19 cellular contexts compared by ENCODE assay signal in the genomic region with DNA sequence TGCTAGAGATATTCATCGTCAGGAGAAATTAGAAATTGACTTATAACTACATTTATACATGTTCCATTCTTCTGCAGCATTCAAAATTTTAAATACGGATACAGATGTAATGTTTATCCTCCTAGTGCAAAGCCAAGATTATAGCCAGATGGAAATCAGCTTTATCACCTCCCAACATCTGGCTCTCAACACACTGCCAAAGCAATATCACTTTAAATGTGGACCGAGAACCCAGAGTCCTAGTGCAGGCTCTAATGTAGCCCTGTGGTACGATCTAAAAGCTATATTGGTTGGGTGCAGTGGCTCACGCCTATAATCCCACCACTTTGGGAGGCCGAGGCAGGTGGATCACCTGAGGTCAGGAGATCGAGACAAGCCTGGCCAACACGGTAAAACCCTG. TPM values are rescaled to one million over a fixed set of nuclear protein-coding genes. Genes with fewer than 3 reads are reported as not detected.
A peak's percentile ranks its signal among the peaks of the same experiment; 100 is the strongest.
DNase-seq lines count a peak whose midpoint lies in the region; ATAC-seq, FAIRE-seq and TF ChIP-seq lines count a peak whose summit lies in the region.
"Had no signal": no experiment of that assay in that cellular context is flagged by ENCODE, and none has a peak within 500 bp of the region (broad histone marks: within the 10 kb centered on the region; RNA-seq: fewer than 3 reads in every experiment).

No MANE protein-coding gene starts in this region.

- dilution Hi-C loops in keratinocyte (cut with MboI; ENCODE audit: extremely low pct_ligation_motif_present, low sequenced_read_pairs), result no loop called here

- intact Hi-C loops in right cardiac atrium (cut with DNase I), result no loop called here

- H3K4me3 ChIP-seq in keratinocyte (ENCODE audit: control insufficient read depth in 2 of 3, extremely low read depth in 1 of 3, insufficient read depth in 2 of 3, low read depth in 1 of 3, low read length in 3 of 3) (no peak overlapping the region), right cardiac atrium (ENCODE audit: low read length) (no peak overlapping the region)
- H3K4me3 ChIP-seq: adrenal gland, cardiac muscle cell, mucosa of descending colon, neural progenitor cell, SJSA1 had no signal

- no peak overlapping the region for H3K9ac ChIP-seq in keratinocyte (ENCODE audit: control insufficient read depth, extremely low read depth, insufficient read depth, low read length)

- H3K27me3 ChIP-seq in keratinocyte (ENCODE audit: control insufficient read depth, extremely low read depth, insufficient read depth, low read length) (no peaks in the 10 kb centered on the region), right cardiac atrium (ENCODE audit: control insufficient read depth, insufficient read depth) (no peaks in the 10 kb centered on the region)
- H3K27me3 ChIP-seq: adrenal gland, cardiac muscle cell, gastroesophageal sphincter, neural progenitor cell, SJSA1 had no signal

- no peak for TF ChIP-seq CTCF in keratinocyte (optimal IDR thresholded peaks at IDR 0.05 in 1 of 3, IDR thresholded peaks at IDR 0.05 in 1 of 3, conservative IDR thresholded peaks at IDR 0.05 in 1 of 3; ENCODE audit: extremely low read depth in 1 of 3, insufficient read depth in 2 of 3, low read length in 3 of 3)

- H2AFZ ChIP-seq in keratinocyte (ENCODE audit: control insufficient read depth, low read length), result no peak overlapping the region
- H2AFZ ChIP-seq: neural progenitor cell had no signal

- H3K4me3 Mint-ChIP-seq in stimulated activated naive CD8-positive, alpha-beta T cell treated with anti-CD3 and anti-CD28 coated beads, Interleukin-15, Interleukin-2, amounts not matched to agents 100 ng/mL and 50 ng/mL, for 24 hours, result peak overlapping the region; percentile 9
- peak overlapping the region; percentile 31 for H3K4me3 Mint-ChIP-seq in activated T-helper 17 cell treated with anti-CD3 and anti-CD28 coated beads, Interleukin-2, amount 50 U/mL, for 72 hours
- H3K4me3 Mint-ChIP-seq: neural progenitor cell had no signal

- H4K20me1 ChIP-seq in keratinocyte (ENCODE audit: control insufficient read depth, extremely low read depth, insufficient read depth, low read length), result no peaks in the 10 kb centered on the region

- H3K9me3 Mint-ChIP-seq in stimulated activated naive CD8-positive, alpha-beta T cell treated with anti-CD3 and anti-CD28 coated beads, Interleukin-15, Interleukin-2, amounts not matched to agents 100 ng/mL and 50 ng/mL, for 24 hours, result no peaks in the 10 kb centered on the region
- H3K9me3 Mint-ChIP-seq in activated T-helper 17 cell treated with anti-CD3 and anti-CD28 coated beads, Interleukin-2, amount 50 U/mL, for 72 hours, result no peaks in the 10 kb centered on the region

- H3K36me3 ChIP-seq in keratinocyte (ENCODE audit: control insufficient read depth in 2 of 2, extremely low read depth in 1 of 2, insufficient read depth in 2 of 2, low read length in 2 of 2), result peaks cover 3 to 12% of the 10 kb centered on the region in 2 experiments
- H3K36me3 ChIP-seq: neural progenitor cell had no signal

- H3K4me2 ChIP-seq in keratinocyte (ENCODE audit: control insufficient read depth, extremely low read depth, insufficient read depth, low read depth, low read length), result peak overlapping the region; percentile 45
- H3K4me2 ChIP-seq: neural progenitor cell had no signal

- no peaks in the 10 kb centered on the region for H3K9me3 ChIP-seq in keratinocyte (ENCODE audit: control insufficient read depth, low read depth, low read length)
- H3K9me3 ChIP-seq in right cardiac atrium (ENCODE audit: control insufficient read depth, low read length), result no peaks in the 10 kb centered on the region
- H3K9me3 ChIP-seq: adrenal gland, gastroesophageal sphincter, mucosa of descending colon, SJSA1 had no signal

- no peaks in the 10 kb centered on the region for H3K9me1 ChIP-seq in keratinocyte (ENCODE audit: control insufficient read depth, extremely low read depth, insufficient read depth, low read length)

- ATAC-seq in stimulated activated naive CD8-positive, alpha-beta T cell treated with anti-CD3 and anti-CD28 coated beads, Interleukin-15, Interleukin-2, amounts not matched to agents 100 U/mL and 50 U/mL, for 24 hours, result no peak
- no peak for ATAC-seq in activated T-helper 17 cell treated with anti-CD3 and anti-CD28 coated beads, Interleukin-2, amount 50 U/mL, for 72 hours (replicated peaks)
- no peak for ATAC-seq in right cardiac atrium
- ATAC-seq: gastroesophageal sphincter, left lobe of liver, mucosa of descending colon had no signal

- H3K79me2 ChIP-seq in keratinocyte (ENCODE audit: control insufficient read depth, insufficient read depth, low read length), result peaks cover 3% of the 10 kb centered on the region

- no peak for DNase-seq in stimulated activated naive CD8-positive, alpha-beta T cell treated with anti-CD3 and anti-CD28 coated beads, Interleukin-15, Interleukin-2, amounts not matched to agents 100 U/mL and 50 U/mL, for 24 hours
- DNase-seq in keratinocyte (ENCODE audit: low read depth, low spot score), result no peak
- DNase-seq in right cardiac atrium, result no peak
- no peak for DNase-seq in DMS79 (lab: John Stamatoyannopoulos, UW)
- DNase-seq in SHP77 (lab: John Stamatoyannopoulos, UW), result no peak
- DNase-seq: activated CD4-positive, CD25-positive, alpha-beta regulatory T cell; adrenal gland; COR-L47; GOT3; mucosa of descending colon; OCI-M1; stimulated activated CD4-positive, alpha-beta T cell treated with anti-CD3 and anti-CD28 coated beads, Interleukin-4, amount 100 ng/mL, for 24 hours had no signal

- peak overlapping the region; percentile 34 for H3K27ac ChIP-seq in keratinocyte (ENCODE audit: control insufficient read depth, insufficient read depth, low read length)
- no peak overlapping the region for H3K27ac ChIP-seq in right cardiac atrium (ENCODE audit: low read length)
- H3K27ac ChIP-seq: cardiac muscle cell, neural progenitor cell, SJSA1 had no signal

- H3K4me1 Mint-ChIP-seq in stimulated activated naive CD8-positive, alpha-beta T cell treated with anti-CD3 and anti-CD28 coated beads, Interleukin-15, Interleukin-2, amounts not matched to agents 100 ng/mL and 50 ng/mL, for 24 hours (ENCODE audit: low read depth), result peaks cover 50% of the 10 kb centered on the region
- peaks cover 42% of the 10 kb centered on the region for H3K4me1 Mint-ChIP-seq in activated T-helper 17 cell treated with anti-CD3 and anti-CD28 coated beads, Interleukin-2, amount 50 U/mL, for 72 hours

- no peaks in the 10 kb centered on the region for H3K27me3 Mint-ChIP-seq in stimulated activated naive CD8-positive, alpha-beta T cell treated with anti-CD3 and anti-CD28 coated beads, Interleukin-15, Interleukin-2, amounts not matched to agents 100 ng/mL and 50 ng/mL, for 24 hours
- H3K27me3 Mint-ChIP-seq in activated T-helper 17 cell treated with anti-CD3 and anti-CD28 coated beads, Interleukin-2, amount 50 U/mL, for 72 hours, result no peaks in the 10 kb centered on the region

- H3K36me3 Mint-ChIP-seq in stimulated activated naive CD8-positive, alpha-beta T cell treated with anti-CD3 and anti-CD28 coated beads, Interleukin-15, Interleukin-2, amounts not matched to agents 100 ng/mL and 50 ng/mL, for 24 hours (ENCODE audit: low read depth), result peaks cover 70% of the 10 kb centered on the region
- H3K36me3 Mint-ChIP-seq in activated T-helper 17 cell treated with anti-CD3 and anti-CD28 coated beads, Interleukin-2, amount 50 U/mL, for 72 hours (ENCODE audit: low read depth), result peaks cover 84% of the 10 kb centered on the region

- 80% methylated on average over 8 of the region's 8 CpGs for WGBS in right cardiac atrium

- H3K4me1 ChIP-seq in keratinocyte (ENCODE audit: control insufficient read depth, extremely low read depth, insufficient read depth, low read length) (peaks cover 22% of the 10 kb centered on the region), right cardiac atrium (ENCODE audit: control insufficient read depth, insufficient read depth, low read length) (no peaks in the 10 kb centered on the region)
- H3K4me1 ChIP-seq: neural progenitor cell had no signal

- H3K27ac Mint-ChIP-seq in stimulated activated naive CD8-positive, alpha-beta T cell treated with anti-CD3 and anti-CD28 coated beads, Interleukin-15, Interleukin-2, amounts not matched to agents 100 ng/mL and 50 ng/mL, for 24 hours, result no peak overlapping the region
- H3K27ac Mint-ChIP-seq in activated T-helper 17 cell treated with anti-CD3 and anti-CD28 coated beads, Interleukin-2, amount 50 U/mL, for 72 hours, result no peak overlapping the region
- H3K27ac Mint-ChIP-seq: neural progenitor cell had no signal

- FAIRE-seq in keratinocyte (lab: Jason Lieb, UNC), result no peak

RNA-seq across cellular contexts. Expression of gene MLH3, which starts 6.5 kb away (rescaled TPM):
- 10 to 100 TPM; 31.4 to 46.7 TPM for total RNA-seq in activated T-helper 17 cell treated with anti-CD3 and anti-CD28 coated beads, Interleukin-2, amount 50 U/mL, for 72 hours
- polyA plus RNA-seq in keratinocyte (8.8 to 13.8 TPM (median 13.0 TPM) in 3 replicates), right cardiac atrium (12.5 TPM)
- polyA plus RNA-seq in keratinocyte (2011; ENCODE audit: low read depth), result 6.0 TPM
- polyA plus RNA-seq in keratinocyte (2011; cell fraction: cytosol; rRNA removed), result 4.3 and 10.2 TPM in 2 replicates
- polyA plus RNA-seq in keratinocyte (2011; cell fraction: nucleus; rRNA removed), result 24.2 and 25.3 TPM in 2 replicates
- 6.8 and 9.0 TPM in 2 replicates for polyA plus RNA-seq in keratinocyte (2012; ENCODE audit: low replicate concordance)
- polyA minus RNA-seq in keratinocyte, result 11.0 to 25.6 TPM (median 12.0 TPM) in 3 replicates
- 3.3 TPM for polyA minus RNA-seq in keratinocyte (2011; cell fraction: cytosol; rRNA and poly(A)+ RNA removed)
- polyA minus RNA-seq in keratinocyte (2011; cell fraction: nucleus; rRNA and poly(A)+ RNA removed), result 12.9 and 23.2 TPM in 2 replicates
- 10 to 100 TPM; 23.2 to 27.7 (median 25.1) TPM for total RNA-seq in right cardiac atrium

RNA-seq across cellular contexts. Expression of gene ACYP1, which starts 19.1 kb away (rescaled TPM):
- 10 to 100 TPM; 43.4 to 52.8 TPM for total RNA-seq in activated T-helper 17 cell treated with anti-CD3 and anti-CD28 coated beads, Interleukin-2, amount 50 U/mL, for 72 hours
- 16.7 to 32.9 TPM (median 19.8 TPM) in 3 replicates for polyA plus RNA-seq in keratinocyte
- 7.5 TPM for polyA plus RNA-seq in keratinocyte (2011; ENCODE audit: low read depth)
- polyA plus RNA-seq in keratinocyte (2011; cell fraction: cytosol; rRNA removed), result 20.2 and 21.7 TPM in 2 replicates
- 21.1 and 32.7 TPM in 2 replicates for polyA plus RNA-seq in keratinocyte (2011; cell fraction: nucleus; rRNA removed)
- polyA plus RNA-seq in keratinocyte (2012; ENCODE audit: low replicate concordance), result 16.4 and 18.7 TPM in 2 replicates
- 1.2 to 7.2 TPM in 2 of 3 replicates, not detected in the other for polyA minus RNA-seq in keratinocyte
- not detected for polyA minus RNA-seq in keratinocyte (2011; cell fraction: cytosol; rRNA and poly(A)+ RNA removed)
- 2.3 and 6.7 TPM in 2 replicates for polyA minus RNA-seq in keratinocyte (2011; cell fraction: nucleus; rRNA and poly(A)+ RNA removed)
- 10 to 100 TPM; 10.2 to 14.2 (median 11.5) TPM for total RNA-seq in right cardiac atrium
- 24.0 TPM for polyA plus RNA-seq in right cardiac atrium

RNA-seq across cellular contexts. Expression of gene ZC2HC1C, which starts 24.7 kb away (rescaled TPM):
- total RNA-seq in activated T-helper 17 cell treated with anti-CD3 and anti-CD28 coated beads, Interleukin-2, amount 50 U/mL, for 72 hours, result 1 to 10 TPM; 2.2 to 3.7 TPM
- 0.23 to 0.68 TPM (median 0.32 TPM) in 3 replicates for polyA plus RNA-seq in keratinocyte
- polyA plus RNA-seq in keratinocyte (2011; ENCODE audit: low read depth), result 0.24 TPM
- polyA plus RNA-seq in keratinocyte (2011; cell fraction: cytosol; rRNA removed), result 0.38 and 0.47 TPM in 2 replicates
- polyA plus RNA-seq in keratinocyte (2011; cell fraction: nucleus; rRNA removed), result 0.56 and 0.96 TPM in 2 replicates
- polyA plus RNA-seq in keratinocyte (2012; ENCODE audit: low replicate concordance), result 0.32 and 0.57 TPM in 2 replicates
- 1.0 to 1.1 TPM in 2 of 3 replicates, not detected in the other for polyA minus RNA-seq in keratinocyte
- polyA minus RNA-seq in keratinocyte (2011; cell fraction: cytosol; rRNA and poly(A)+ RNA removed), result not detected
- 0.32 TPM in 1 of 2 replicates, not detected in the other for polyA minus RNA-seq in keratinocyte (2011; cell fraction: nucleus; rRNA and poly(A)+ RNA removed)
- total RNA-seq in right cardiac atrium, result 10 to 100 TPM in 1 of 4 donors, 1 to 10 TPM in 3; 6.9 to 10.8 (median 9.1) TPM
- polyA plus RNA-seq in right cardiac atrium, result 8.4 TPM

RNA-seq across cellular contexts. Expression of gene EIF2B2, which starts 42.0 kb away (rescaled TPM):
- total RNA-seq in activated T-helper 17 cell treated with anti-CD3 and anti-CD28 coated beads, Interleukin-2, amount 50 U/mL, for 72 hours, result 10 to 100 TPM; 27.4 to 44.3 TPM
- polyA plus RNA-seq in keratinocyte, result 112 to 114 TPM (median 113 TPM) in 3 replicates
- polyA plus RNA-seq in keratinocyte (2011; ENCODE audit: low read depth), result 21.6 TPM
- polyA plus RNA-seq in keratinocyte (2011; cell fraction: cytosol; rRNA removed), result 98.8 and 122 TPM in 2 replicates
- 81.7 and 85.0 TPM in 2 replicates for polyA plus RNA-seq in keratinocyte (2011; cell fraction: nucleus; rRNA removed)
- 68.5 and 72.2 TPM in 2 replicates for polyA plus RNA-seq in keratinocyte (2012; ENCODE audit: low replicate concordance)
- 51.9 to 58.9 TPM (median 54.6 TPM) in 3 replicates for polyA minus RNA-seq in keratinocyte
- polyA minus RNA-seq in keratinocyte (2011; cell fraction: cytosol; rRNA and poly(A)+ RNA removed), result 40.7 TPM
- 13.5 and 29.6 TPM in 2 replicates for polyA minus RNA-seq in keratinocyte (2011; cell fraction: nucleus; rRNA and poly(A)+ RNA removed)
- 10 to 100 TPM; 29.4 to 39.9 (median 35.9) TPM for total RNA-seq in right cardiac atrium
- 25.9 TPM for polyA plus RNA-seq in right cardiac atrium
